Comparison of ENCODE assay signal across 12 cellular contexts in genomic region chr16:725463-726187, GRCh38. TPM values are rescaled to one million over a fixed set of nuclear protein-coding genes. Genes with fewer than 3 reads are reported as not detected.
A peak's percentile ranks its signal among the peaks of the same experiment; 100 is the strongest.
DNase-seq lines count a peak whose midpoint lies in the region; ATAC-seq and TF ChIP-seq lines count a peak whose summit lies in the region.
"Had no signal": no experiment of that assay in that cellular context is flagged by ENCODE, and none has a peak within 500 bp of the region (broad histone marks: within the 10 kb centered on the region; RNA-seq: fewer than 3 reads in every experiment).

No MANE protein-coding gene starts in this region.

- H3K4me1 Mint-ChIP-seq in activated T-cell treated with anti-CD3 and anti-CD28 coated beads, Interleukin-2, amount 50 U/mL, for 24 hours (ENCODE audit: low read depth), result peaks cover 12% of the 10 kb centered on the region
- H3K4me1 Mint-ChIP-seq in activated T-cell treated with anti-CD3 and anti-CD28 coated beads, Interleukin-2, amount 50 U/mL, for 72 hours (ENCODE audit: low read depth), result peaks cover 6% of the 10 kb centered on the region
- H3K4me1 Mint-ChIP-seq in central memory CD8-positive, alpha-beta T cell, result peaks cover 5% of the 10 kb centered on the region
- H3K4me1 Mint-ChIP-seq in stimulated activated naive B cell treated with anti-CD40 and anti-IgM and Interleukin-4, amounts not matched to agents 10 μg/mL and 1 μg/mL and 100 μg/mL, for 72 hours, result peaks cover 10 to 36% of the 10 kb centered on the region in 2 donors

- H3K9me3 Mint-ChIP-seq in activated T-cell treated with anti-CD3 and anti-CD28 coated beads, Interleukin-2, amount 50 U/mL, for 24 hours, result no peaks in the 10 kb centered on the region
- no peaks in the 10 kb centered on the region for H3K9me3 Mint-ChIP-seq in activated T-cell treated with anti-CD3 and anti-CD28 coated beads, Interleukin-2, amount 50 U/mL, for 72 hours
- no peaks in the 10 kb centered on the region for H3K9me3 Mint-ChIP-seq in central memory CD8-positive, alpha-beta T cell
- H3K9me3 Mint-ChIP-seq in stimulated activated naive B cell treated with anti-CD40 and anti-IgM and Interleukin-4, amounts not matched to agents 10 μg/mL and 1 μg/mL and 100 μg/mL, for 72 hours, result no peaks in the 10 kb centered on the region
- H3K9me3 Mint-ChIP-seq: activated CD4-positive, alpha-beta T cell treated with anti-CD3 and anti-CD28 coated beads, Interleukin-2, amount 10 ng/mL, durations not matched to agents 7 days and 5 days; HFFc6; T-helper 1 cell treated with Interleukin-12 subunit alpha and Interleukin-12 subunit beta and Interleukin-4 antibody, amounts not matched to agents 30 μg/mL and 1 μg/mL, for 36 hours had no signal

- no peak overlapping the region for H3K27ac Mint-ChIP-seq in activated T-cell treated with anti-CD3 and anti-CD28 coated beads, Interleukin-2, amount 50 U/mL, for 24 hours
- no peak overlapping the region for H3K27ac Mint-ChIP-seq in activated T-cell treated with anti-CD3 and anti-CD28 coated beads, Interleukin-2, amount 50 U/mL, for 72 hours
- H3K27ac Mint-ChIP-seq in central memory CD8-positive, alpha-beta T cell (ENCODE audit: low read depth), result no peak overlapping the region
- H3K27ac Mint-ChIP-seq in stimulated activated naive B cell treated with anti-CD40 and anti-IgM and Interleukin-4, amounts not matched to agents 10 μg/mL and 1 μg/mL and 100 μg/mL, for 72 hours, result peak overlapping the region; percentile 80
- H3K27ac Mint-ChIP-seq: HFFc6 had no signal

- no peak overlapping the region for H3K4me3 Mint-ChIP-seq in activated T-cell treated with anti-CD3 and anti-CD28 coated beads, Interleukin-2, amount 50 U/mL, for 24 hours
- H3K4me3 Mint-ChIP-seq in activated T-cell treated with anti-CD3 and anti-CD28 coated beads, Interleukin-2, amount 50 U/mL, for 72 hours, result peak overlapping the region in 1 of 2 donors; percentile 83
- peak overlapping the region; percentile 32 for H3K4me3 Mint-ChIP-seq in central memory CD8-positive, alpha-beta T cell
- peak overlapping the region; percentile 32 for H3K4me3 Mint-ChIP-seq in stimulated activated naive B cell treated with anti-CD40 and anti-IgM and Interleukin-4, amounts not matched to agents 10 μg/mL and 1 μg/mL and 100 μg/mL, for 72 hours

- H3K27me3 Mint-ChIP-seq in activated T-cell treated with anti-CD3 and anti-CD28 coated beads, Interleukin-2, amount 50 U/mL, for 24 hours, result no peaks in the 10 kb centered on the region
- no peaks in the 10 kb centered on the region for H3K27me3 Mint-ChIP-seq in activated T-cell treated with anti-CD3 and anti-CD28 coated beads, Interleukin-2, amount 50 U/mL, for 72 hours (ENCODE audit: low read depth)
- H3K27me3 Mint-ChIP-seq in central memory CD8-positive, alpha-beta T cell, result no peaks in the 10 kb centered on the region
- no peaks in the 10 kb centered on the region for H3K27me3 Mint-ChIP-seq in stimulated activated naive B cell treated with anti-CD40 and anti-IgM and Interleukin-4, amounts not matched to agents 10 μg/mL and 1 μg/mL and 100 μg/mL, for 72 hours
- H3K27me3 Mint-ChIP-seq: activated CD4-positive, alpha-beta T cell treated with anti-CD3 and anti-CD28 coated beads, Interleukin-2, amount 10 ng/mL, durations not matched to agents 7 days and 5 days had no signal

- peak overlapping the region; percentile 55 for H3K4me3 ChIP-seq in LNCaP clone FGC (ENCODE audit: low read depth, low read length)

- no peak for TF ChIP-seq CTCF in LNCaP clone FGC (IDR thresholded peaks at IDR 0.05; ENCODE audit: control insufficient read depth, extremely low read depth, insufficient read depth)

- ATAC-seq in activated T-cell treated with anti-CD3 and anti-CD28 coated beads, Interleukin-2, amount 50 U/mL, for 72 hours (replicated peaks in 1 of 2), result no peak
- no peak for ATAC-seq in central memory CD8-positive, alpha-beta T cell (replicated peaks; ENCODE audit: extremely low read depth, poor library complexity, severe bottlenecking)
- ATAC-seq in stimulated activated naive B cell treated with anti-CD40 and anti-IgM and Interleukin-4, amounts not matched to agents 10 μg/mL and 1 μg/mL and 100 μg/mL, for 72 hours (replicated peaks), result no peak
- ATAC-seq in HG03354 (IDR thresholded peaks at IDR 0.05; ENCODE audit: poor library complexity, severe bottlenecking, unreplicated experiment), result no peak

- peaks cover 16% of the 10 kb centered on the region for H3K36me3 Mint-ChIP-seq in activated T-cell treated with anti-CD3 and anti-CD28 coated beads, Interleukin-2, amount 50 U/mL, for 24 hours (ENCODE audit: low read depth)
- no peaks in the 10 kb centered on the region for H3K36me3 Mint-ChIP-seq in activated T-cell treated with anti-CD3 and anti-CD28 coated beads, Interleukin-2, amount 50 U/mL, for 72 hours (ENCODE audit: insufficient read depth in 2 of 2)
- H3K36me3 Mint-ChIP-seq in central memory CD8-positive, alpha-beta T cell (ENCODE audit: insufficient read depth), result peaks cover 19% of the 10 kb centered on the region
- peaks cover 0 to 6% of the 10 kb centered on the region in 2 donors for H3K36me3 Mint-ChIP-seq in stimulated activated naive B cell treated with anti-CD40 and anti-IgM and Interleukin-4, amounts not matched to agents 10 μg/mL and 1 μg/mL and 100 μg/mL, for 72 hours

- DNase-seq in activated T-cell treated with anti-CD3 and anti-CD28 coated beads, Interleukin-2, amount 50 U/mL, for 24 hours, result peak; percentile 43
- no peak for DNase-seq in activated T-cell treated with anti-CD3 and anti-CD28 coated beads, Interleukin-2, amount 50 U/mL, for 72 hours
- DNase-seq in LNCaP clone FGC (ENCODE audit: low read depth) (no peak), NCI-H1092 treated with DMSO at 0.1 percent for 48 hours (lab: John Stamatoyannopoulos, UW) (no peak), UCSD-AML1 (lab: John Stamatoyannopoulos, UW; ENCODE audit: unreplicated experiment) (no peak)
- no peak for DNase-seq in central memory CD8-positive, alpha-beta T cell (ENCODE audit: low spot score in 2 of 2)
- DNase-seq in stimulated activated naive B cell treated with anti-CD40 and anti-IgM and Interleukin-4, amounts not matched to agents 10 μg/mL and 1 μg/mL and 100 μg/mL, for 72 hours, result no peak
- DNase-seq: activated CD4-positive, alpha-beta T cell treated with anti-CD3 and anti-CD28 coated beads, Interleukin-2, amount 10 ng/mL, durations not matched to agents 7 days and 5 days; HFFc6; small intestine had no signal

RNA-seq across cellular contexts. Expression of gene CCDC78, which starts 0.6 kb away (rescaled TPM):
- total RNA-seq in activated T-cell treated with anti-CD3 and anti-CD28 coated beads, Interleukin-2, amount 50 U/mL, for 72 hours, result 1 to 10 TPM; 3.0 to 3.9 TPM

RNA-seq across cellular contexts. Expression of gene HAGHL, which starts 1.3 kb away (rescaled TPM):
- 10 to 100 TPM; 11.4 to 17.6 TPM for total RNA-seq in activated T-cell treated with anti-CD3 and anti-CD28 coated beads, Interleukin-2, amount 50 U/mL, for 72 hours

RNA-seq across cellular contexts. Expression of gene ANTKMT, which starts 4.7 kb away (rescaled TPM):
- 10 to 100 TPM; 36.4 to 36.9 TPM for total RNA-seq in activated T-cell treated with anti-CD3 and anti-CD28 coated beads, Interleukin-2, amount 50 U/mL, for 72 hours

RNA-seq across cellular contexts. Expression of gene METRN, which starts 10.7 kb away (rescaled TPM):
- 10 to 100 TPM; 11.1 to 11.7 TPM for total RNA-seq in activated T-cell treated with anti-CD3 and anti-CD28 coated beads, Interleukin-2, amount 50 U/mL, for 72 hours

RNA-seq across cellular contexts. Expression of gene CIAO3, which starts 15.2 kb away (rescaled TPM):
- total RNA-seq in activated T-cell treated with anti-CD3 and anti-CD28 coated beads, Interleukin-2, amount 50 U/mL, for 72 hours, result 10 to 100 TPM; 38.0 to 40.6 TPM
